1 cellular context compared by ENCODE assay signal in genomic region chr17:78248051-78248914, GRCh38.
TF ChIP-seq lines count a peak whose summit lies in the region.

No MANE protein-coding gene starts in this region.

TF ChIP-seq in HepG2, 621 proteins besides CTCF, POLR2A, EP300 and RAD21 (continued from another document and continues in another):
- TF ChIP-seq MNT (IDR thresholded peaks at IDR 0.05), result peak; percentile 16; the same call in 1 of the 2 replicates
- no peak for TF ChIP-seq NFIB (CRISPR knock-in tag; IDR thresholded peaks at IDR 0.05; ENCODE audit: borderline replicate concordance)
- TF ChIP-seq HOXA3 (CRISPR knock-in tag; IDR thresholded peaks at IDR 0.05), result peak; percentile 20; the same call in 1 of the 2 replicates
- TF ChIP-seq ZBTB10 (CRISPR knock-in tag; IDR thresholded peaks at IDR 0.05; ENCODE audit: borderline replicate concordance), result no peak
- 0 out of 2 replicates have a peak, but pooled peaks have one; percentile 43 for TF ChIP-seq TFDP2 (CRISPR knock-in tag; IDR thresholded peaks at IDR 0.05)
- no peak for TF ChIP-seq RFXANK (CRISPR knock-in tag; IDR thresholded peaks at IDR 0.05)
- TF ChIP-seq ZNF24 (IDR thresholded peaks at IDR 0.05), result no peak
- 0 out of 2 replicates have a peak, but pooled peaks have one; percentile 15 for TF ChIP-seq GATAD2A (CRISPR knock-in tag; IDR thresholded peaks at IDR 0.05)
- TF ChIP-seq ZNF367 (CRISPR knock-in tag; IDR thresholded peaks at IDR 0.05; ENCODE audit: borderline replicate concordance), result no peak
- 0 out of 2 replicates have a peak, but pooled peaks have one; percentile 54 for TF ChIP-seq NR1H2 (CRISPR knock-in tag; IDR thresholded peaks at IDR 0.05; ENCODE audit: borderline replicate concordance, low read depth)
- TF ChIP-seq ETV5 (CRISPR knock-in tag; IDR thresholded peaks at IDR 0.05; ENCODE audit: borderline replicate concordance), result peak; percentile 44; the same call in 1 of the 2 replicates
- no peak for TF ChIP-seq SATB2 (CRISPR knock-in tag; IDR thresholded peaks at IDR 0.05)
- TF ChIP-seq SNAI1 (CRISPR knock-in tag; IDR thresholded peaks at IDR 0.05; ENCODE audit: borderline replicate concordance), result no peak
- TF ChIP-seq, protein P1, sequence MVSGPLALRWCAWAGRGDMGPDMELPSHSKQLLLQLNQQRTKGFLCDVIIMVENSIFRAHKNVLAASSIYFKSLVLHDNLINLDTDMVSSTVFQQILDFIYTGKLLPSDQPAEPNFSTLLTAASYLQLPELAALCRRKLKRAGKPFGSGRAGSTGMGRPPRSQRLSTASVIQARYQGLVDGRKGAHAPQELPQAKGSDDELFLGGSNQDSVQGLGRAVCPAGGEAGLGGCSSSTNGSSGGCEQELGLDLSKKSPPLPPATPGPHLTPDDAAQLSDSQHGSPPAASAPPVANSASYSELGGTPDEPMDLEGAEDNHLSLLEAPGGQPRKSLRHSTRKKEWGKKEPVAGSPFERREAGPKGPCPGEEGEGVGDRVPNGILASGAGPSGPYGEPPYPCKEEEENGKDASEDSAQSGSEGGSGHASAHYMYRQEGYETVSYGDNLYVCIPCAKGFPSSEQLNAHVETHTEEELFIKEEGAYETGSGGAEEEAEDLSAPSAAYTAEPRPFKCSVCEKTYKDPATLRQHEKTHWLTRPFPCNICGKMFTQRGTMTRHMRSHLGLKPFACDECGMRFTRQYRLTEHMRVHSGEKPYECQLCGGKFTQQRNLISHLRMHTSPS (CRISPR knock-in tag; IDR thresholded peaks at IDR 0.05; ENCODE audit: low read depth), result peak; percentile 45; the same call in 1 of the 2 replicates
- TF ChIP-seq SCMH1 (CRISPR knock-in tag; IDR thresholded peaks at IDR 0.05; ENCODE audit: borderline replicate concordance), result no peak
- TF ChIP-seq, protein P2, sequence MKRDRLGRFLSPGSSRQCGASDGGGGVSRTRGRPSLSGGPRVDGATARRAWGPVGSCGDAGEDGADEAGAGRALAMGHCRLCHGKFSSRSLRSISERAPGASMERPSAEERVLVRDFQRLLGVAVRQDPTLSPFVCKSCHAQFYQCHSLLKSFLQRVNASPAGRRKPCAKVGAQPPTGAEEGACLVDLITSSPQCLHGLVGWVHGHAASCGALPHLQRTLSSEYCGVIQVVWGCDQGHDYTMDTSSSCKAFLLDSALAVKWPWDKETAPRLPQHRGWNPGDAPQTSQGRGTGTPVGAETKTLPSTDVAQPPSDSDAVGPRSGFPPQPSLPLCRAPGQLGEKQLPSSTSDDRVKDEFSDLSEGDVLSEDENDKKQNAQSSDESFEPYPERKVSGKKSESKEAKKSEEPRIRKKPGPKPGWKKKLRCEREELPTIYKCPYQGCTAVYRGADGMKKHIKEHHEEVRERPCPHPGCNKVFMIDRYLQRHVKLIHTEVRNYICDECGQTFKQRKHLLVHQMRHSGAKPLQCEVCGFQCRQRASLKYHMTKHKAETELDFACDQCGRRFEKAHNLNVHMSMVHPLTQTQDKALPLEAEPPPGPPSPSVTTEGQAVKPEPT (CRISPR knock-in tag; IDR thresholded peaks at IDR 0.05; ENCODE audit: low read depth), result no peak
- peak; percentile 95 for TF ChIP-seq MAX (IDR thresholded peaks at IDR 0.05)
- no peak for TF ChIP-seq ZNF766 (CRISPR knock-in tag; IDR thresholded peaks at IDR 0.05; ENCODE audit: borderline replicate concordance)
- TF ChIP-seq ESRRA (CRISPR knock-in tag; IDR thresholded peaks at IDR 0.05; ENCODE audit: low read depth), result peak; percentile 88
- 0 out of 2 replicates have a peak, but pooled peaks have one; percentile 2 for TF ChIP-seq ZNF788 (CRISPR knock-in tag; IDR thresholded peaks at IDR 0.05; ENCODE audit: borderline replicate concordance)
- no peak for TF ChIP-seq HNF4A (CRISPR knock-in tag; IDR thresholded peaks at IDR 0.05)
- TF ChIP-seq ATM (IDR thresholded peaks at IDR 0.05; ENCODE audit: borderline replicate concordance), result no peak
- TF ChIP-seq ZNF468 (CRISPR knock-in tag; IDR thresholded peaks at IDR 0.05), result no peak
- TF ChIP-seq, protein P3, sequence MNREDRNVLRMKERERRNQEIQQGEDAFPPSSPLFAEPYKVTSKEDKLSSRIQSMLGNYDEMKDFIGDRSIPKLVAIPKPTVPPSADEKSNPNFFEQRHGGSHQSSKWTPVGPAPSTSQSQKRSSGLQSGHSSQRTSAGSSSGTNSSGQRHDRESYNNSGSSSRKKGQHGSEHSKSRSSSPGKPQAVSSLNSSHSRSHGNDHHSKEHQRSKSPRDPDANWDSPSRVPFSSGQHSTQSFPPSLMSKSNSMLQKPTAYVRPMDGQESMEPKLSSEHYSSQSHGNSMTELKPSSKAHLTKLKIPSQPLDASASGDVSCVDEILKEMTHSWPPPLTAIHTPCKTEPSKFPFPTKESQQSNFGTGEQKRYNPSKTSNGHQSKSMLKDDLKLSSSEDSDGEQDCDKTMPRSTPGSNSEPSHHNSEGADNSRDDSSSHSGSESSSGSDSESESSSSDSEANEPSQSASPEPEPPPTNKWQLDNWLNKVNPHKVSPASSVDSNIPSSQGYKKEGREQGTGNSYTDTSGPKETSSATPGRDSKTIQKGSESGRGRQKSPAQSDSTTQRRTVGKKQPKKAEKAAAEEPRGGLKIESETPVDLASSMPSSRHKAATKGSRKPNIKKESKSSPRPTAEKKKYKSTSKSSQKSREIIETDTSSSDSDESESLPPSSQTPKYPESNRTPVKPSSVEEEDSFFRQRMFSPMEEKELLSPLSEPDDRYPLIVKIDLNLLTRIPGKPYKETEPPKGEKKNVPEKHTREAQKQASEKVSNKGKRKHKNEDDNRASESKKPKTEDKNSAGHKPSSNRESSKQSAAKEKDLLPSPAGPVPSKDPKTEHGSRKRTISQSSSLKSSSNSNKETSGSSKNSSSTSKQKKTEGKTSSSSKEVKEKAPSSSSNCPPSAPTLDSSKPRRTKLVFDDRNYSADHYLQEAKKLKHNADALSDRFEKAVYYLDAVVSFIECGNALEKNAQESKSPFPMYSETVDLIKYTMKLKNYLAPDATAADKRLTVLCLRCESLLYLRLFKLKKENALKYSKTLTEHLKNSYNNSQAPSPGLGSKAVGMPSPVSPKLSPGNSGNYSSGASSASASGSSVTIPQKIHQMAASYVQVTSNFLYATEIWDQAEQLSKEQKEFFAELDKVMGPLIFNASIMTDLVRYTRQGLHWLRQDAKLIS (CRISPR knock-in tag; IDR thresholded peaks at IDR 0.05), result no peak
- TF ChIP-seq ZNF558 (CRISPR knock-in tag; IDR thresholded peaks at IDR 0.05; ENCODE audit: borderline replicate concordance), result no peak
- TF ChIP-seq ARID2 (CRISPR knock-in tag; IDR thresholded peaks at IDR 0.05; ENCODE audit: borderline replicate concordance), result no peak
- peak; percentile 33; the same call in 1 of the 2 replicates for TF ChIP-seq SAFB2 (CRISPR knock-in tag; IDR thresholded peaks at IDR 0.05; ENCODE audit: borderline replicate concordance, low read depth)
- peak; percentile 77; the same call in 1 of the 2 replicates for TF ChIP-seq SPEN (CRISPR knock-in tag; IDR thresholded peaks at IDR 0.05; ENCODE audit: low read depth)
- TF ChIP-seq SIN3B (IDR thresholded peaks at IDR 0.05; ENCODE audit: low read length), result no peak
- TF ChIP-seq MED1 (CRISPR knock-in tag; IDR thresholded peaks at IDR 0.05), result no peak
- TF ChIP-seq, protein P4, sequence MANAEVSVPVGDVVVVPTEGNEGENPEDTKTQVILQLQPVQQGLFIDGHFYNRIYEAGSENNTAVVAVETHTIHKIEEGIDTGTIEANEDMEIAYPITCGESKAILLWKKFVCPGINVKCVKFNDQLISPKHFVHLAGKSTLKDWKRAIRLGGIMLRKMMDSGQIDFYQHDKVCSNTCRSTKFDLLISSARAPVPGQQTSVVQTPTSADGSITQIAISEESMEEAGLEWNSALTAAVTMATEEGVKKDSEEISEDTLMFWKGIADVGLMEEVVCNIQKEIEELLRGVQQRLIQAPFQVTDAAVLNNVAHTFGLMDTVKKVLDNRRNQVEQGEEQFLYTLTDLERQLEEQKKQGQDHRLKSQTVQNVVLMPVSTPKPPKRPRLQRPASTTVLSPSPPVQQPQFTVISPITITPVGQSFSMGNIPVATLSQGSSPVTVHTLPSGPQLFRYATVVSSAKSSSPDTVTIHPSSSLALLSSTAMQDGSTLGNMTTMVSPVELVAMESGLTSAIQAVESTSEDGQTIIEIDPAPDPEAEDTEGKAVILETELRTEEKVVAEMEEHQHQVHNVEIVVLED (CRISPR knock-in tag; IDR thresholded peaks at IDR 0.05; ENCODE audit: borderline replicate concordance), result 0 out of 2 replicates have a peak, but pooled peaks have one; percentile 13
- no peak for TF ChIP-seq HCFC1 (IDR thresholded peaks at IDR 0.05; ENCODE audit: low read depth, low read length)
- TF ChIP-seq WIZ (CRISPR knock-in tag; IDR thresholded peaks at IDR 0.05), result 0 out of 2 replicates have a peak, but pooled peaks have one; percentile 42
- no peak for TF ChIP-seq ATF2 (CRISPR knock-in tag; IDR thresholded peaks at IDR 0.05)
- TF ChIP-seq RARA (CRISPR knock-in tag; IDR thresholded peaks at IDR 0.05), result peak; percentile 39; the same call in 1 of the 2 replicates
- no peak for TF ChIP-seq ZNF652 (CRISPR knock-in tag; IDR thresholded peaks at IDR 0.05; ENCODE audit: borderline replicate concordance, low read depth)
- no peak for TF ChIP-seq FIP1L1 (IDR thresholded peaks at IDR 0.05; ENCODE audit: borderline replicate concordance, insufficient read depth, low read depth, low read length)
- TF ChIP-seq ETS1 (CRISPR knock-in tag; IDR thresholded peaks at IDR 0.05), result no peak
- TF ChIP-seq MTA1 (CRISPR knock-in tag; IDR thresholded peaks at IDR 0.05; ENCODE audit: borderline replicate concordance), result 0 out of 2 replicates have a peak, but pooled peaks have one; percentile 26
